Comparison of ENCODE assay signal across 5 cellular contexts in the genomic region with DNA sequence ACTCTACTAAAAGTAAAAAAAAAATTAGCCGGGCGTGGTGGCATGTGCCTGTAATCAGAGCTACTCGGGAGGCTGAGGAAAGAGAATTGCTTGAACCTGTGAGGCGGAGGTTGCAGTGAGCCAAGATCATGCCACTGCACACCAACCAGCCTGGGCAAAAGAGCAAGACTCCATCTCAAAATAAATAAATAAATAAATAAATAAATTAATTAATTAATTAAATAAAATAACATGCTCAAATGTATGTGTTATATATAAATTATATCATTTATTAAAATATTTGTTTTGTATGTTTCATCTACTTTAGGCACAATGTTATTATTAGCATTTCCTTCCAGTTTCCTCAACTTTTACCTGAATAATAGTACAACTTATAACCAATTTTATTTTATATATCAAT.
A peak's percentile ranks its signal among the peaks of the same experiment; 100 is the strongest.
DNase-seq lines count a peak whose midpoint lies in the region; ATAC-seq, FAIRE-seq and TF ChIP-seq lines count a peak whose summit lies in the region.
"Not testable (repeated sequence)": the region's sequence is repeated elsewhere in the genome, so short reads cannot be mapped to it uniquely, and the experiment has no call there.

No MANE protein-coding gene starts in this region.

- H3K36me3 Mint-ChIP-seq in WTC11, result peaks cover 39% of the 10 kb centered on the region

- not testable (repeated sequence) for H3K27ac ChIP-seq in A549; HEK293 (ENCODE audit: extremely low read depth, low read depth, low read length)

- POLR2A ChIA-PET in A549 (lab: Yijun Ruan, JAX); HEK293 (lab: Yijun Ruan, JAX); WTC11 (lab: Charles Lee): not testable (repeated sequence)

- not testable (repeated sequence) for TF ChIP-seq EP300 in A549 (IDR thresholded peaks at IDR 0.05)

- not testable (repeated sequence) for H3K9me3 ChIP-seq in A549; HEK293 (ENCODE audit: control insufficient read depth, insufficient read depth, low read depth, low read length)

- H3K27me3 Mint-ChIP-seq in WTC11 (ENCODE audit: low read depth), result not testable (repeated sequence)

- TF ChIP-seq RAD21 in A549 (conservative IDR thresholded peaks at IDR 0.05 in 1 of 2, IDR thresholded peaks at IDR 0.05 in 1 of 2), result not testable (repeated sequence)

- not testable (repeated sequence) for TF ChIP-seq POLR2A in A549 (IDR thresholded peaks at IDR 0.05; ENCODE audit: low read length)

- peaks cover 46% of the 10 kb centered on the region for H3K9me3 Mint-ChIP-seq in WTC11

- H3K4me3 Mint-ChIP-seq in WTC11, result not testable (repeated sequence)

- H3K4me2 ChIP-seq in A549, result not testable (repeated sequence)

- H3K27ac Mint-ChIP-seq in WTC11, result not testable (repeated sequence)

- H3K4me1 ChIP-seq in A549; HEK293 (ENCODE audit: control insufficient read depth, insufficient read depth, low read length): not testable (repeated sequence)

- not testable (repeated sequence) for H3K36me3 ChIP-seq in HEK293 (ENCODE audit: control insufficient read depth in 2 of 2, insufficient read depth in 1 of 2, low read length in 2 of 2)

- DNase-seq in A549 (ENCODE audit: low read depth in 1 of 2, low spot score in 1 of 2); WTC11 (ENCODE audit: low spot score); frontal cortex (ENCODE audit: low spot score in 2 of 2): not testable (repeated sequence)

- not testable (repeated sequence) for H3K4me1 Mint-ChIP-seq in WTC11

- 57% methylated on average over 4 of the region's 4 CpGs for WGBS in A549 (ENCODE audit: missing lambda C conversion rate)

- CTCF ChIA-PET in A549 (lab: Yijun Ruan, JAX), result interaction anchor here (0.6 kb wide), 1 partner anchor 60 kb away, joined by 3 read pairs; no protein-coding TSS in a partner anchor
- CTCF ChIA-PET in HEK293 (lab: Yijun Ruan, JAX); WTC11 (lab: Charles Lee): not testable (repeated sequence)

- not testable (repeated sequence) for ATAC-seq in A549, WTC11

- H3K4me3 ChIP-seq in A549; HEK293 (ENCODE audit: low read depth, low read length): not testable (repeated sequence)

- not testable (repeated sequence) for TF ChIP-seq CTCF in A549 (IDR thresholded peaks at IDR 0.05); HEK293 (tag by site-specific recombination; IDR thresholded peaks at IDR 0.05); WTC11 (IDR thresholded peaks at IDR 0.05)

- FAIRE-seq in A549 (lab: Jason Lieb, UNC), result not testable (repeated sequence)
- peak; percentile 39 for FAIRE-seq in frontal cortex (lab: Jason Lieb, UNC)
- peak; percentile 62 for FAIRE-seq in islet of Langerhans (lab: Jason Lieb, UNC)

TF ChIP-seq in A549, 52 proteins besides CTCF, POLR2A, EP300 and RAD21:
- TF ChIP-seq ZC3H11A (IDR thresholded peaks at IDR 0.05), result peak; percentile 79

TF ChIP-seq in HEK293, 187 proteins besides CTCF, POLR2A, EP300 and RAD21 (continues in another document):
- TF ChIP-seq ZNF518A (tag by site-specific recombination; conservative IDR thresholded peaks at IDR 0.05; ENCODE audit: low read depth), result peak; percentile 58; the same call in 1 of the 2 replicates
- TF ChIP-seq ZNF623 (tag by site-specific recombination; IDR thresholded peaks at IDR 0.05), result peak; percentile 33

TF ChIP-seq in WTC11, 78 proteins besides CTCF, POLR2A, EP300 and RAD21:
- peak; percentile 44; the same call in 1 of the 2 replicates for TF ChIP-seq HMGA2 (CRISPR knock-in tag; IDR thresholded peaks at IDR 0.05)
